ENCODE assay signal across 1 cellular context in the genomic region with DNA sequence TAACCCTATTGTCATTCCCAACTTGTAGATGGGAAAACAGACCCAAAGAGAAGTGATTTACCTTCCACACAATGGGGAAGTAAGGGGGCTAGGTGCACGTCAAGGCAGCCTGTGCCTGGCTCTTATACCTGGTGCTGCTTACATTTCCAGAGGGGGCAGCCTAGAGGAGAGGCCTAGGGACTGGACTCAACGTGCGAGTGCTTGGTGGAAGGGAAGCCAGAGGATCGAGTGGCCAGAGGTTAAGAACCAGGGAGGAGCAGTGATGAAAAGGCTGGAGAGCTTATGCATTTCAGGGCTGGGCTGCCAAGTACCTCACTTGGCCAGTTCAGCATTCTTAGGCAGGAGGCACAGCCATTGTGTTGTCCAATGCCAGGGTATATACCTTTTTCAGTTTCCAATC. TPM values are rescaled to one million over a fixed set of nuclear protein-coding genes. Genes with fewer than 3 reads are reported as not detected.
"Had no signal": no experiment of that assay in that cellular context is flagged by ENCODE, and none has a peak within 500 bp of the region (broad histone marks: within the 10 kb centered on the region; RNA-seq: fewer than 3 reads in every experiment).

No MANE protein-coding gene starts in this region.

RNA-seq across cellular contexts. Expression of a gene that starts 30.8 kb away (rescaled TPM):
- total RNA-seq: vagina had no signal
